Comparison of ENCODE assay signal across 15 cellular contexts in genomic region chr9:35333551-35333950, GRCh38.
DNase-seq lines count a peak whose midpoint lies in the region; ATAC-seq and TF ChIP-seq lines count a peak whose summit lies in the region.
"Had no signal": no experiment of that assay in that cellular context is flagged by ENCODE, and none has a peak within 500 bp of the region (broad histone marks: within the 10 kb centered on the region; RNA-seq: fewer than 3 reads in every experiment).

No MANE protein-coding gene starts in this region.

- DNase-seq in AG10803 (ENCODE audit: low read depth) (peak; percentile 76), LHCN-M2 (ENCODE audit: low read depth) (peak; percentile 84), cardiac fibroblast (ENCODE audit: low read depth in 2 of 2) (peak; percentile 64 to 88), hepatic stellate cell (ENCODE audit: low spot score) (peak; percentile 49), NCI-H524 (lab: John Stamatoyannopoulos, UW) (no peak), GM19238 (ENCODE audit: insufficient read length, low spot score) (no peak)
- DNase-seq: activated CD4-positive, alpha-beta memory T cell treated with anti-CD3 and anti-CD28 coated beads, Interleukin-2, amount 10 ng/mL, durations not matched to agents 7 days and 5 days; cerebellar nuclear complex; GOT3; NCI-H2029; NCI-H526; substantia nigra had no signal

- TF ChIP-seq CTCF in AG10803 (conservative IDR thresholded peaks at IDR 0.05; ENCODE audit: low read length) (no peak), cardiac fibroblast (IDR thresholded peaks at IDR 0.05; ENCODE audit: low read depth, low read length) (no peak)

- ATAC-seq in HG02885 (IDR thresholded peaks at IDR 0.05; ENCODE audit: poor library complexity, unreplicated experiment): no peak
- ATAC-seq in HG03439 (IDR thresholded peaks at IDR 0.05; ENCODE audit: unreplicated experiment): no peak
- ATAC-seq: Panc1 had no signal

- H3K4me3 ChIP-seq in AG10803 (ENCODE audit: low read length): no peak overlapping the region
- H3K4me3 ChIP-seq in cardiac fibroblast (replicated peaks in 1 of 2; ENCODE audit: low read depth in 2 of 2, low read length in 2 of 2): no peak overlapping the region

Comparison
In these comparisons a context has a peak if more than half of its experiments do, and no peak if none do; other contexts are left out.
1. DNase-seq: peak in AG10803 (single experiment), LHCN-M2 (single experiment), cardiac fibroblast (2 of 2) and hepatic stellate cell (single experiment); none in NCI-H524 (0 of 2) and GM19238 (single experiment).